ENCODE assay signal across 10 cellular contexts in genomic region chr21:44911066-44911383, GRCh38. TPM values are rescaled to one million over a fixed set of nuclear protein-coding genes. Genes with fewer than 3 reads are reported as not detected.
DNase-seq lines count a peak whose midpoint lies in the region; ATAC-seq and TF ChIP-seq lines count a peak whose summit lies in the region.
"Had no signal": no experiment of that assay in that cellular context is flagged by ENCODE, and none has a peak within 500 bp of the region (broad histone marks: within the 10 kb centered on the region; RNA-seq: fewer than 3 reads in every experiment).

No MANE protein-coding gene starts in this region.

- no peaks in the 10 kb centered on the region for H3K36me3 ChIP-seq in breast epithelium
- peaks cover 7% of the 10 kb centered on the region for H3K36me3 ChIP-seq in lower lobe of right lung
- no peaks in the 10 kb centered on the region for H3K36me3 ChIP-seq in upper lobe of left lung

- no peaks in the 10 kb centered on the region for H3K9me3 Mint-ChIP-seq in MCF 10A (ENCODE audit: unreplicated experiment)
- H3K9me3 Mint-ChIP-seq in activated CD8-positive, alpha-beta T cell treated with anti-CD3 and anti-CD28 coated beads for 36 hours = no peaks in the 10 kb centered on the region
- H3K9me3 Mint-ChIP-seq: nephron progenitor cell had no signal

- TF ChIP-seq POLR2A in breast epithelium (IDR thresholded peaks at IDR 0.05) = no peak
- TF ChIP-seq POLR2A in upper lobe of left lung (IDR thresholded peaks at IDR 0.05) = no peak

- no TSS peak for BruUV-seq in MCF 10A (replicated peaks; lab: Mats Ljungman, UMichigan)

- 55 to 60% methylated on average over 9 to 10 of the region's 10 CpGs for whole genome bisulfite sequencing in upper lobe of left lung, 2 donors

- ATAC-seq in activated CD8-positive, alpha-beta T cell treated with anti-CD3 and anti-CD28 coated beads for 36 hours = no peak
- ATAC-seq in lower lobe of right lung (no peak), upper lobe of left lung (ENCODE audit: low FRiP score in 2 of 2) (no peak), HG03442 (IDR thresholded peaks at IDR 0.05; ENCODE audit: unreplicated experiment) (no peak), GM18858 (IDR thresholded peaks at IDR 0.05; ENCODE audit: unreplicated experiment) (no peak)

- POLR2A ChIA-PET in MCF 10A (lab: Yijun Ruan, JAX) = interaction anchor here (0.6 to 1.9 kb wide), 9 partner anchors 15 to 219 kb away, joined by 4 to 24 read pairs (median 6); partner anchors contain the start of genes PTTG1IP, SLX9 and UBE2G2
- POLR2A ChIA-PET in activated CD8-positive, alpha-beta T cell treated with anti-CD3 and anti-CD28 coated beads for 36 hours (lab: Charles Lee) = interaction anchor here (0.7 to 8.4 kb wide), 4 partner anchors 8 to 21 kb away, joined by 3 to 55 read pairs (median 6); no protein-coding TSS in a partner anchor

- H3K27me3 ChIP-seq in breast epithelium (no peaks in the 10 kb centered on the region), lower lobe of right lung (ENCODE audit: low read depth) (no peaks in the 10 kb centered on the region), upper lobe of left lung (no peaks in the 10 kb centered on the region)

- intact Hi-C loops in MCF 10A (cut with micrococcal nuclease) = loop anchor here (1.0 to 2.0 kb wide), 4 partner anchors 19 to 110 kb away; partner anchors contain the start of genes PTTG1IP and UBE2G2
- intact Hi-C loops in breast epithelium (cut with DNase I; ENCODE audit: low total_unique reads) = no loop called here
- intact Hi-C loops in activated CD8-positive, alpha-beta T cell treated with anti-CD3 and anti-CD28 coated beads for 36 hours (cut with micrococcal nuclease) = no loop called here
- intact Hi-C loops in lower lobe of right lung (cut with DNase I) = no loop called here

- DNase-seq in MCF 10A (ENCODE audit: unreplicated experiment) (no peak), breast epithelium (ENCODE audit: low spot score in 2 of 2) (no peak), lower lobe of right lung (no peak), upper lobe of left lung (no peak), NOMO-1 (lab: John Stamatoyannopoulos, UW; ENCODE audit: unreplicated experiment in 2 of 2) (no peak)
- DNase-seq in activated CD8-positive, alpha-beta T cell treated with anti-CD3 and anti-CD28 coated beads for 36 hours = no peak
- DNase-seq: nephron progenitor cell had no signal

- no peaks in the 10 kb centered on the region for H3K36me3 Mint-ChIP-seq in MCF 10A (ENCODE audit: insufficient read depth, unreplicated experiment)
- peaks cover 48% of the 10 kb centered on the region for H3K36me3 Mint-ChIP-seq in activated CD8-positive, alpha-beta T cell treated with anti-CD3 and anti-CD28 coated beads for 36 hours (ENCODE audit: low read depth)

- H3K9me3 ChIP-seq in breast epithelium = no peaks in the 10 kb centered on the region
- H3K9me3 ChIP-seq in lower lobe of right lung = no peaks in the 10 kb centered on the region
- H3K9me3 ChIP-seq in upper lobe of left lung = no peaks in the 10 kb centered on the region

- H3K27ac ChIP-seq in breast epithelium = peak overlapping the region in 1 of 2 donors; percentile 84
- H3K27ac ChIP-seq in lower lobe of right lung = peak overlapping the region; percentile 65
- H3K27ac ChIP-seq in upper lobe of left lung = peak overlapping the region; percentile 71 to 85 (median 83)
- H3K27ac ChIP-seq: epithelial cell of prostate had no signal

- peak overlapping the region; percentile 42 for H3K4me3 Mint-ChIP-seq in MCF 10A (ENCODE audit: unreplicated experiment)
- peak overlapping the region; percentile 58 for H3K4me3 Mint-ChIP-seq in activated CD8-positive, alpha-beta T cell treated with anti-CD3 and anti-CD28 coated beads for 36 hours
- H3K4me3 Mint-ChIP-seq: nephron progenitor cell had no signal

- H3K27me3 Mint-ChIP-seq in MCF 10A (ENCODE audit: insufficient read depth, unreplicated experiment) = no peaks in the 10 kb centered on the region
- no peaks in the 10 kb centered on the region for H3K27me3 Mint-ChIP-seq in activated CD8-positive, alpha-beta T cell treated with anti-CD3 and anti-CD28 coated beads for 36 hours

- peaks cover 32% of the 10 kb centered on the region for H3K4me1 Mint-ChIP-seq in MCF 10A (ENCODE audit: insufficient read depth, unreplicated experiment)
- H3K4me1 Mint-ChIP-seq in activated CD8-positive, alpha-beta T cell treated with anti-CD3 and anti-CD28 coated beads for 36 hours (ENCODE audit: low read depth) = peaks cover 77% of the 10 kb centered on the region

- TF ChIP-seq EP300 in upper lobe of left lung (IDR thresholded peaks at IDR 0.05) = no peak

- CTCF ChIA-PET in MCF 10A (lab: Yijun Ruan, JAX) = interaction anchor here (0.5 to 5.1 kb wide), 12 partner anchors 14 to 471 kb away, joined by 3 to 48 read pairs (median 4); partner anchors contain the start of gene UBE2G2
- CTCF ChIA-PET in activated CD8-positive, alpha-beta T cell treated with anti-CD3 and anti-CD28 coated beads for 36 hours (lab: Charles Lee) = interaction anchor here (1.1 to 7.5 kb wide), 7 partner anchors 8 to 38 kb away, joined by 3 to 63 read pairs (median 6); partner anchors contain the start of genes ITGB2 and PTTG1IP

- H3K4me1 ChIP-seq in breast epithelium (peaks cover 0 to 8% of the 10 kb centered on the region in 2 donors), lower lobe of right lung (peaks cover 73% of the 10 kb centered on the region), upper lobe of left lung (peaks cover 38 to 66% (median 58%) of the 10 kb centered on the region in 4 donors)

- H3K4me3 ChIP-seq in breast epithelium (no peak overlapping the region), lower lobe of right lung (no peak overlapping the region), upper lobe of left lung (peak overlapping the region in 2 of 4 donors; percentile 13 to 20)

- peak overlapping the region; percentile 1 for H3K27ac Mint-ChIP-seq in MCF 10A (ENCODE audit: low read depth, unreplicated experiment)
- H3K27ac Mint-ChIP-seq in activated CD8-positive, alpha-beta T cell treated with anti-CD3 and anti-CD28 coated beads for 36 hours = peak overlapping the region; percentile 78
- H3K27ac Mint-ChIP-seq: nephron progenitor cell had no signal

- TF ChIP-seq CTCF in MCF 10A (IDR thresholded peaks at IDR 0.05; ENCODE audit: unreplicated experiment) (no peak), breast epithelium (IDR thresholded peaks at IDR 0.05) (no peak), lower lobe of right lung (IDR thresholded peaks at IDR 0.05) (no peak), upper lobe of left lung (IDR thresholded peaks at IDR 0.05) (no peak)
- no peak for TF ChIP-seq CTCF in activated CD8-positive, alpha-beta T cell treated with anti-CD3 and anti-CD28 coated beads for 36 hours (IDR thresholded peaks at IDR 0.05)

RNA-seq across cellular contexts. Expression of gene ITGB2, which starts 9.7 kb away (rescaled TPM):
- total RNA-seq in MCF 10A (2022) = 24.8 and 29.3 TPM in 2 replicates
- total RNA-seq in breast epithelium = 100 to 1,000 TPM in 1 of 3 donors, 10 to 100 TPM in 2; 19.7 to 242 (median 92.8) TPM
- total RNA-seq in activated CD8-positive, alpha-beta T cell treated with anti-CD3 and anti-CD28 coated beads for 36 hours = 100 to 1,000 TPM; 340 to 343 TPM
- 468 TPM for total RNA-seq in lower lobe of right lung
- 100 to 1,000 TPM in 5 of 6 donors, 10 to 100 TPM in 1; 73.1 to 435 (median 149) TPM for total RNA-seq in upper lobe of left lung

RNA-seq across cellular contexts. Expression of gene SLX9, which starts 28.8 kb away (rescaled TPM):
- total RNA-seq in MCF 10A (2022) (40.4 and 58.7 TPM in 2 replicates), breast epithelium (10 to 100 TPM; 15.8 to 17.7 (median 17.0) TPM), lower lobe of right lung (15.7 TPM), upper lobe of left lung (10 to 100 TPM in 5 of 6 donors, 1 to 10 TPM in 1; 5.5 to 34.6 (median 22.8) TPM)
- total RNA-seq in activated CD8-positive, alpha-beta T cell treated with anti-CD3 and anti-CD28 coated beads for 36 hours = 10 to 100 TPM; 76.0 to 76.5 TPM

RNA-seq across cellular contexts. Expression of gene PTTG1IP, which starts 37.5 kb away (rescaled TPM):
- total RNA-seq in MCF 10A (2022) = 326 and 338 TPM in 2 replicates
- total RNA-seq in breast epithelium = 100 to 1,000 TPM; 187 to 351 (median 272) TPM
- total RNA-seq in activated CD8-positive, alpha-beta T cell treated with anti-CD3 and anti-CD28 coated beads for 36 hours = 10 to 100 TPM; 60.7 to 61.8 TPM
- 209 TPM for total RNA-seq in lower lobe of right lung
- total RNA-seq in upper lobe of left lung = 100 to 1,000 TPM; 150 to 316 (median 247) TPM
